In genomic region chr17:47240806-47241205, GRCh38 we compare ENCODE assay signal across 15 cellular contexts. TPM values are rescaled to one million over a fixed set of nuclear protein-coding genes. Genes with fewer than 3 reads are reported as not detected.
DNase-seq lines count a peak whose midpoint lies in the region; ATAC-seq and TF ChIP-seq lines count a peak whose summit lies in the region.
"Had no signal": no experiment of that assay in that cellular context is flagged by ENCODE, and none has a peak within 500 bp of the region (broad histone marks: within the 10 kb centered on the region; RNA-seq: fewer than 3 reads in every experiment).

No MANE protein-coding gene starts in this region.

- no peaks in the 10 kb centered on the region for H3K79me2 ChIP-seq in smooth muscle cell (ENCODE audit: low read depth)

- peak overlapping the region; percentile 46 for H3K4me2 ChIP-seq in smooth muscle cell

- TF ChIP-seq POLR2A in gastroesophageal sphincter (IDR thresholded peaks at IDR 0.05): no peak
- TF ChIP-seq POLR2A in lower leg skin (IDR thresholded peaks at IDR 0.05): no peak

- no peak overlapping the region for H3K27ac ChIP-seq in HEK293 (ENCODE audit: extremely low read depth, low read depth, low read length)
- peak overlapping the region; percentile 89 for H3K27ac ChIP-seq in SJSA1
- H3K27ac ChIP-seq in gastroesophageal sphincter: peak overlapping the region in 3 of 4 donors; percentile 67 to 80 (median 75)
- H3K27ac ChIP-seq in smooth muscle cell (ENCODE audit: low read depth): peak overlapping the region; percentile 94

- no peaks in the 10 kb centered on the region for H3K36me3 ChIP-seq in HEK293 (ENCODE audit: control insufficient read depth in 2 of 2, insufficient read depth in 1 of 2, low read length in 2 of 2)
- H3K36me3 ChIP-seq in SJSA1: no peaks in the 10 kb centered on the region
- no peaks in the 10 kb centered on the region for H3K36me3 ChIP-seq in gastroesophageal sphincter
- no peaks in the 10 kb centered on the region for H3K36me3 ChIP-seq in smooth muscle cell (ENCODE audit: low read depth)

- no peaks in the 10 kb centered on the region for H3K27me3 ChIP-seq in SJSA1 (replicated peaks)
- H3K27me3 ChIP-seq in gastroesophageal sphincter: no peaks in the 10 kb centered on the region
- H3K27me3 ChIP-seq in smooth muscle cell (ENCODE audit: low read depth): no peaks in the 10 kb centered on the region

- intact Hi-C loops in lower leg skin (cut with DNase I; ENCODE audit: low total_unique reads): no loop called here

- H3K9me3 ChIP-seq in HEK293 (ENCODE audit: control insufficient read depth, insufficient read depth, low read depth, low read length): no peaks in the 10 kb centered on the region
- H3K9me3 ChIP-seq in SJSA1 (replicated peaks): no peaks in the 10 kb centered on the region
- no peaks in the 10 kb centered on the region for H3K9me3 ChIP-seq in gastroesophageal sphincter
- no peaks in the 10 kb centered on the region for H3K9me3 ChIP-seq in smooth muscle cell (replicated peaks; ENCODE audit: low read depth)

- ATAC-seq in gastroesophageal sphincter (no peak), HG02623 (IDR thresholded peaks at IDR 0.05; ENCODE audit: unreplicated experiment) (no peak), GM18858 (IDR thresholded peaks at IDR 0.05; ENCODE audit: unreplicated experiment) (no peak)
- ATAC-seq: activated CD8-positive, alpha-beta T cell treated with anti-CD3 and anti-CD28 coated beads, Interleukin-2, amount 10 ng/mL, durations not matched to agents 7 days and 5 days had no signal

- H3K4me3 ChIP-seq in HEK293 (ENCODE audit: low read depth, low read length): no peak overlapping the region
- H3K4me3 ChIP-seq in SJSA1: no peak overlapping the region
- no peak overlapping the region for H3K4me3 ChIP-seq in gastroesophageal sphincter
- H3K4me3 ChIP-seq in smooth muscle cell: no peak overlapping the region
- no peak overlapping the region for H3K4me3 ChIP-seq in lower leg skin (ENCODE audit: low read depth, poor library complexity, severe bottlenecking)

- TF ChIP-seq CTCF in HEK293 (tag by site-specific recombination; IDR thresholded peaks at IDR 0.05): no peak
- no peak for TF ChIP-seq CTCF in gastroesophageal sphincter (IDR thresholded peaks at IDR 0.05)
- TF ChIP-seq CTCF in smooth muscle cell (IDR thresholded peaks at IDR 0.05; ENCODE audit: borderline replicate concordance, insufficient read depth, poor library complexity, severe bottlenecking): no peak
- TF ChIP-seq CTCF in lower leg skin (IDR thresholded peaks at IDR 0.05): no peak

- CTCF ChIA-PET in HEK293 (lab: Yijun Ruan, JAX): interaction anchor here (0.6 to 4.4 kb wide), 6 partner anchors 8 to 75 kb away, joined by 3 to 31 read pairs (median 4); no protein-coding TSS in a partner anchor

- POLR2A ChIA-PET in HEK293 (lab: Yijun Ruan, JAX): interaction anchor here (0.5 to 1.1 kb wide), 2 partner anchors 35 to 409 kb away, joined by 3 to 4 read pairs; no protein-coding TSS in a partner anchor

- DNase-seq in SJSA1 (ENCODE audit: low read depth in 1 of 2, low spot score in 2 of 2) (no peak), smooth muscle cell (lab: John Stamatoyannopoulos, UW; ENCODE audit: unreplicated experiment) (no peak), NCI-H82 treated with DMSO at 0.1 percent for 48 hours (lab: John Stamatoyannopoulos, UW; ENCODE audit: unreplicated experiment) (no peak), lower leg skin (ENCODE audit: low spot score in 2 of 2) (no peak)
- DNase-seq: activated CD8-positive, alpha-beta T cell treated with anti-CD3 and anti-CD28 coated beads, Interleukin-2, amount 10 ng/mL, durations not matched to agents 7 days and 5 days; kidney; NCI-H1694; NCI-H446; stimulated activated CD4-positive, alpha-beta T cell treated with anti-CD3 and anti-CD28 coated beads, Interleukin-15, amount 100 ng/mL, for 24 hours had no signal

- peak overlapping the region; percentile 65 for H3K9ac ChIP-seq in smooth muscle cell (ENCODE audit: low read depth)

- peaks cover 6% of the 10 kb centered on the region for H3F3A ChIP-seq in smooth muscle cell (ENCODE audit: low read depth)

- no peak overlapping the region for H2AFZ ChIP-seq in smooth muscle cell (ENCODE audit: low read depth)

- no peak for TF ChIP-seq EP300 in gastroesophageal sphincter (IDR thresholded peaks at IDR 0.05)

- 69 to 100% methylated on average over 1 to 2 of the region's 3 CpGs for WGBS in gastroesophageal sphincter (ENCODE audit: low coverage in 1 of 2), 2 donors
- 85% methylated on average over 3 of the region's 3 CpGs for WGBS in smooth muscle cell (ENCODE audit: low lambda C conversion rate)
- WGBS in lower leg skin, 2 donors: 79 to 81% methylated on average over 3 of the region's 3 CpGs

- peaks cover 11% of the 10 kb centered on the region for H3K4me1 ChIP-seq in HEK293 (ENCODE audit: control insufficient read depth, insufficient read depth, low read length)
- H3K4me1 ChIP-seq in SJSA1 (replicated peaks): peaks cover 25% of the 10 kb centered on the region
- peaks cover 0 to 25% (median 13%) of the 10 kb centered on the region in 3 donors for H3K4me1 ChIP-seq in gastroesophageal sphincter
- H3K4me1 ChIP-seq in smooth muscle cell (ENCODE audit: low read depth): no peaks in the 10 kb centered on the region

- H4K20me1 ChIP-seq in smooth muscle cell (ENCODE audit: low read depth): no peaks in the 10 kb centered on the region

TF ChIP-seq in HEK293, 187 proteins besides CTCF, POLR2A, EP300 and RAD21:
- TF ChIP-seq ZNF394 (tag by site-specific recombination; IDR thresholded peaks at IDR 0.05; ENCODE audit: borderline replicate concordance): peak; percentile 78; the same call in 1 of the 2 replicates
- TF ChIP-seq ZNF19 (tag by site-specific recombination; IDR thresholded peaks at IDR 0.05; ENCODE audit: low read depth): no peak
- no peak for TF ChIP-seq KLF9 (tag by site-specific recombination; IDR thresholded peaks at IDR 0.05; ENCODE audit: low read depth)

RNA-seq across cellular contexts. Expression of gene ITGB3, which starts 12.8 kb away (rescaled TPM):
- total RNA-seq in SJSA1 (2014; rRNA removed; shearing (Covaris generic)): 164 and 202 TPM in 2 replicates
- total RNA-seq in gastroesophageal sphincter (10 to 100 TPM; 22.1 to 58.7 (median 53.8) TPM), smooth muscle cell (5.1 and 7.9 TPM in 2 replicates), lower leg skin (1 to 10 TPM; 2.2 to 3.7 (median 3.1) TPM)
- 3.9 and 5.2 TPM in 2 replicates for polyA plus RNA-seq in smooth muscle cell
- total RNA-seq: progenitor cell of endocrine pancreas had no signal

RNA-seq across cellular contexts. Expression of gene MYL4, which starts 31.7 kb away (rescaled TPM):
- 2.2 TPM in 1 of 2 replicates, not detected in the other for total RNA-seq in SJSA1 (2014; rRNA removed; shearing (Covaris generic))
- total RNA-seq in gastroesophageal sphincter: 1 to 10 TPM in 1 of 4 donors, not detected in 3; 4.8 TPM
- total RNA-seq in smooth muscle cell: 6.5 and 8.3 TPM in 2 replicates
- 6.5 and 7.7 TPM in 2 replicates for polyA plus RNA-seq in smooth muscle cell
- under 1 TPM in 1 of 4 donors, not detected in 3; 0.49 TPM for total RNA-seq in lower leg skin
- total RNA-seq: activated CD8-positive, alpha-beta T cell treated with anti-CD3 and anti-CD28 coated beads, Interleukin-2, amount 10 ng/mL, durations not matched to agents 7 days and 5 days; kidney; M059J had no signal

RNA-seq across cellular contexts. Expression of gene CDC27, which starts 51.7 kb away (rescaled TPM):
- 136 and 198 TPM in 2 replicates for total RNA-seq in SJSA1 (2014; rRNA removed; shearing (Covaris generic))
- total RNA-seq in gastroesophageal sphincter (10 to 100 TPM; 40.4 to 71.4 (median 56.0) TPM), smooth muscle cell (94.2 and 101 TPM in 2 replicates), lower leg skin (10 to 100 TPM; 27.5 to 40.6 (median 31.0) TPM)
- polyA plus RNA-seq in smooth muscle cell: 53.1 and 61.5 TPM in 2 replicates
